24 cellular contexts compared by ENCODE assay signal in the genomic region with DNA sequence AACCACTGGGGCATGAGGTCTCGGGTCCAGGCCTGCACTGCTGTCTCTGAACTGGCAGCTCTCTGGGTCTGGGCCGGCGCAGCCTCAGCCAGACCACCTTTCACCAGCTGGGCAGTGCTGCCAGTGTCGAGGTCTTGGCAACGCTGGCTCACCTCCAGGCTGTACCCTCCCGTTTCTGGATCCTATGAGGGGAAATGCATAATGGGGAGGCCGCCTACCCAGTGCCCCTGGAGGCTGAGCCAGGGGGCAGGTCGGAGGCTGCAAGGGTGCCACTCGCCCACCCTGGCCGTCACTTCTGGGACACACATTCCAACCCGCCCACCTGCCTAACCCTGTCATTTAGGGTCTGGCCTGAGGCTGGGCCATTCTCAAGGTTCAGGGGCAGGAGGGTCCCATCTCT. TPM values are rescaled to one million over a fixed set of nuclear protein-coding genes. Genes with fewer than 3 reads are reported as not detected.
DNase-seq lines count a peak whose midpoint lies in the region; ATAC-seq, FAIRE-seq and TF ChIP-seq lines count a peak whose summit lies in the region.
"Had no signal": no experiment of that assay in that cellular context is flagged by ENCODE, and none has a peak within 500 bp of the region (broad histone marks: within the 10 kb centered on the region; RNA-seq: fewer than 3 reads in every experiment).

No MANE protein-coding gene starts in this region.

- FAIRE-seq in kidney (lab: Jason Lieb, UNC) (no peak), pancreas (lab: Jason Lieb, UNC) (no peak)
- FAIRE-seq: A204.1, GM12891, GM18507 had no signal

- H3K4me3 ChIP-seq in BLaER1 (no peak overlapping the region), kidney (ENCODE audit: low read length in 2 of 2) (no peak overlapping the region), pancreas (no peak overlapping the region), mammary epithelial cell (replicated peaks in 1 of 3; ENCODE audit: insufficient read depth in 1 of 3, low read depth in 2 of 3, low read length in 3 of 3) (no peak overlapping the region)
- H3K4me3 ChIP-seq: GM23338 had no signal

- H3K9me3 ChIP-seq in BLaER1 (no peaks in the 10 kb centered on the region), kidney (ENCODE audit: control insufficient read depth in 1 of 2, low read length in 2 of 2) (no peaks in the 10 kb centered on the region), pancreas (no peaks in the 10 kb centered on the region), mammary epithelial cell (replicated peaks; ENCODE audit: insufficient read depth, low read length) (no peaks in the 10 kb centered on the region)

- H2AFZ ChIP-seq in mammary epithelial cell (ENCODE audit: low read depth, low read length): no peak overlapping the region
- H2AFZ ChIP-seq: GM23338 had no signal

- peak overlapping the region; percentile 77 for H3K4me2 ChIP-seq in BLaER1
- H3K4me2 ChIP-seq in mammary epithelial cell (ENCODE audit: insufficient read depth, low read depth, low read length): no peak overlapping the region
- H3K4me2 ChIP-seq: GM23338 had no signal

- in situ Hi-C loops in mammary epithelial cell (cut with MboI; ENCODE audit: low sequenced_read_pairs in 2 of 2): no loop called here

- no peak for ATAC-seq in pancreas
- ATAC-seq in stimulated activated memory B cell treated with anti-CD40 and anti-IgM and Interleukin-4, amounts not matched to agents 10 μg/mL and 1 μg/mL and 100 μg/mL, for 72 hours: no peak
- ATAC-seq: GM23338, PC-3 had no signal

- TF ChIP-seq CTCF in kidney (IDR thresholded peaks at IDR 0.05; ENCODE audit: borderline replicate concordance, extremely low read depth, insufficient read depth) (no peak), pancreas (IDR thresholded peaks at IDR 0.05) (no peak), mammary epithelial cell (conservative IDR thresholded peaks at IDR 0.05 in 1 of 2, IDR thresholded peaks at IDR 0.05 in 1 of 2; ENCODE audit: extremely low read depth in 1 of 2, insufficient read depth in 1 of 2, low read depth in 1 of 2, low read length in 2 of 2) (no peak)

- H3K27ac Mint-ChIP-seq in activated naive CD4-positive, alpha-beta T cell treated with anti-CD3 and anti-CD28 coated beads, Interleukin-2, amount 10 ng/mL, durations not matched to agents 7 days and 5 days: no peak overlapping the region
- H3K27ac Mint-ChIP-seq in stimulated activated memory B cell treated with anti-CD40 and anti-IgM and Interleukin-4, amounts not matched to agents 10 μg/mL and 1 μg/mL and 100 μg/mL, for 72 hours: no peak overlapping the region
- H3K27ac Mint-ChIP-seq: CD14-positive monocyte had no signal

- H3K4me1 ChIP-seq in BLaER1 (peaks cover 37% of the 10 kb centered on the region), kidney (ENCODE audit: control insufficient read depth in 1 of 2, insufficient read depth in 1 of 2, low read depth in 1 of 2, low read length in 2 of 2) (no peaks in the 10 kb centered on the region), pancreas (peaks cover 0 to 3% (median 0%) of the 10 kb centered on the region in 3 donors), mammary epithelial cell (ENCODE audit: insufficient read depth, low read length) (no peaks in the 10 kb centered on the region)

- CTCF ChIA-PET in activated naive CD4-positive, alpha-beta T cell treated with anti-CD3 and anti-CD28 coated beads, Interleukin-2, amount 10 ng/mL, durations not matched to agents 7 days and 5 days (lab: Charles Lee): interaction anchor here (1.4 kb wide), 2 partner anchors 10 to 281 kb away, joined by 3 read pairs; no protein-coding TSS in a partner anchor
- CTCF ChIA-PET in mammary epithelial cell (lab: Charles Lee; ENCODE audit: low non-redundant PET): no interaction called here

- H3K36me3 Mint-ChIP-seq in activated naive CD4-positive, alpha-beta T cell treated with anti-CD3 and anti-CD28 coated beads, Interleukin-2, amount 10 ng/mL, durations not matched to agents 7 days and 5 days: no peaks in the 10 kb centered on the region
- H3K36me3 Mint-ChIP-seq in stimulated activated memory B cell treated with anti-CD40 and anti-IgM and Interleukin-4, amounts not matched to agents 10 μg/mL and 1 μg/mL and 100 μg/mL, for 72 hours: no peaks in the 10 kb centered on the region
- H3K36me3 Mint-ChIP-seq: CD14-positive monocyte had no signal

- H3K36me3 ChIP-seq in BLaER1 (no peaks in the 10 kb centered on the region), kidney (ENCODE audit: control insufficient read depth in 1 of 2, insufficient read depth in 2 of 2, low read length in 2 of 2) (no peaks in the 10 kb centered on the region), pancreas (peaks cover 0 to 17% (median 0%) of the 10 kb centered on the region in 3 donors), mammary epithelial cell (ENCODE audit: insufficient read depth, low read length) (no peaks in the 10 kb centered on the region)

- no peak overlapping the region for H3K4me3 Mint-ChIP-seq in activated naive CD4-positive, alpha-beta T cell treated with anti-CD3 and anti-CD28 coated beads, Interleukin-2, amount 10 ng/mL, durations not matched to agents 7 days and 5 days
- no peak overlapping the region for H3K4me3 Mint-ChIP-seq in stimulated activated memory B cell treated with anti-CD40 and anti-IgM and Interleukin-4, amounts not matched to agents 10 μg/mL and 1 μg/mL and 100 μg/mL, for 72 hours
- H3K4me3 Mint-ChIP-seq: CD14-positive monocyte, GM23338 had no signal

- 89% methylated on average over 11 of the region's 11 CpGs for WGBS in pancreas, 2 donors
- 54% methylated on average over 8 of the region's 11 CpGs for WGBS in mammary epithelial cell (ENCODE audit: low coverage, missing lambda C conversion rate)

- no peaks in the 10 kb centered on the region for H4K20me1 ChIP-seq in BLaER1
- no peaks in the 10 kb centered on the region for H4K20me1 ChIP-seq in mammary epithelial cell (ENCODE audit: insufficient read depth, low read length)

- no peaks in the 10 kb centered on the region for H3K79me2 ChIP-seq in mammary epithelial cell (ENCODE audit: insufficient read depth, low read length)

- H3K9me3 Mint-ChIP-seq in activated naive CD4-positive, alpha-beta T cell treated with anti-CD3 and anti-CD28 coated beads, Interleukin-2, amount 10 ng/mL, durations not matched to agents 7 days and 5 days: no peaks in the 10 kb centered on the region
- H3K9me3 Mint-ChIP-seq in stimulated activated memory B cell treated with anti-CD40 and anti-IgM and Interleukin-4, amounts not matched to agents 10 μg/mL and 1 μg/mL and 100 μg/mL, for 72 hours: no peaks in the 10 kb centered on the region
- H3K9me3 Mint-ChIP-seq: GM23338 had no signal

- DNase-seq in activated naive CD4-positive, alpha-beta T cell treated with anti-CD3 and anti-CD28 coated beads, Interleukin-2, amount 50 U/mL, for 16 hours: peak; percentile 8
- DNase-seq in activated naive CD4-positive, alpha-beta T cell treated with anti-CD3 and anti-CD28 coated beads, Interleukin-2, amount 10 ng/mL, durations not matched to agents 7 days and 5 days: no peak
- DNase-seq in kidney (peak; percentile 35), pancreas (peak in 5 of 6 donors; percentile 1 to 47 (median 9)), cerebellar nuclear complex (lab: John Stamatoyannopoulos, UW) (no peak), mammary epithelial cell (no peak)
- DNase-seq: DMS 273 treated with DMSO at 0.1 percent for 48 hours, GF-D8, NCI-H1048, NCI-H1436 treated with DMSO at 0.1 percent for 48 hours, NCI-H2029 treated with DMSO at 0.1 percent for 48 hours, NCI-H2171 treated with DMSO at 0.1 percent for 48 hours, NCI-H446 treated with DMSO at 0.1 percent for 48 hours, NCI-H774, PC-3 had no signal

- H3K27me3 ChIP-seq in BLaER1: no peaks in the 10 kb centered on the region
- no peaks in the 10 kb centered on the region for H3K27me3 ChIP-seq in pancreas
- H3K27me3 ChIP-seq in mammary epithelial cell (ENCODE audit: insufficient read depth, low read length): peaks cover 12% of the 10 kb centered on the region

- dilution Hi-C loops in mammary epithelial cell (cut with HindIII; ENCODE audit: low sequenced_read_pairs): loop anchor here (5.0 kb wide), 1 partner anchor 52 kb away; no protein-coding TSS in a partner anchor

- H3K27ac ChIP-seq in BLaER1 (0 out of 2 replicates have a peak overlapping the region, but pooled peaks have one; percentile 76), kidney (ENCODE audit: low read depth in 2 of 2, low read length in 2 of 2) (no peak overlapping the region), pancreas (no peak overlapping the region), mammary epithelial cell (ENCODE audit: insufficient read depth, low read depth, low read length) (no peak overlapping the region)
- H3K27ac ChIP-seq: RWPE1 had no signal

- H3K4me1 Mint-ChIP-seq in activated naive CD4-positive, alpha-beta T cell treated with anti-CD3 and anti-CD28 coated beads, Interleukin-2, amount 10 ng/mL, durations not matched to agents 7 days and 5 days: no peaks in the 10 kb centered on the region
- H3K4me1 Mint-ChIP-seq in stimulated activated memory B cell treated with anti-CD40 and anti-IgM and Interleukin-4, amounts not matched to agents 10 μg/mL and 1 μg/mL and 100 μg/mL, for 72 hours: no peaks in the 10 kb centered on the region
- H3K4me1 Mint-ChIP-seq: CD14-positive monocyte had no signal

- BruUV-seq in mammary epithelial cell (replicated peaks; lab: Mats Ljungman, UMichigan): no TSS peak

- H3K9ac ChIP-seq in BLaER1 (0 out of 2 replicates have a peak overlapping the region, but pooled peaks have one; percentile 15), kidney (ENCODE audit: low read length in 2 of 2) (no peak overlapping the region), mammary epithelial cell (ENCODE audit: insufficient read depth, low read length) (no peak overlapping the region)

- intact Hi-C loops in kidney (cut with DNase I) (no loop called here), pancreas (cut with DNase I) (no loop called here), mammary epithelial cell (cut with micrococcal nuclease) (no loop called here)

- H3K27me3 Mint-ChIP-seq in activated naive CD4-positive, alpha-beta T cell treated with anti-CD3 and anti-CD28 coated beads, Interleukin-2, amount 10 ng/mL, durations not matched to agents 7 days and 5 days: peaks cover 30% of the 10 kb centered on the region
- H3K27me3 Mint-ChIP-seq in stimulated activated memory B cell treated with anti-CD40 and anti-IgM and Interleukin-4, amounts not matched to agents 10 μg/mL and 1 μg/mL and 100 μg/mL, for 72 hours: peaks cover 64% of the 10 kb centered on the region

RNA-seq across cellular contexts. Expression of a gene that starts 24.6 kb away (rescaled TPM):
- total RNA-seq in kidney (0.54 TPM), pancreas (10 to 100 TPM; 46.4 to 76.0 (median 64.6) TPM), mammary epithelial cell (under 1 TPM in 1 of 2 donors, not detected in 1; under 0.01 TPM)
- polyA plus RNA-seq in kidney (ENCODE audit: insufficient read depth, low read depth, low replicate concordance) (0.58 TPM), pancreas (10 to 100 TPM; 32.4 to 62.9 TPM), mammary epithelial cell (not detected)
- polyA minus RNA-seq in mammary epithelial cell: not detected
- total RNA-seq: MCF 10A, PC-3 had no signal
- polyA plus RNA-seq: CD14-positive monocyte had no signal

Comparison
In these comparisons a context has a peak if more than half of its experiments do, and no peak if none do; other contexts are left out.
1. DNase-seq: peak in activated naive CD4-positive, alpha-beta T cell treated with anti-CD3 and anti-CD28 coated beads, Interleukin-2, amount 50 U/mL, for 16 hours (single experiment), kidney (single experiment) and pancreas (5 of 6); none in activated naive CD4-positive, alpha-beta T cell treated with anti-CD3 and anti-CD28 coated beads, Interleukin-2, amount 10 ng/mL, durations not matched to agents 7 days and 5 days (single experiment), cerebellar nuclear complex (0 of 2) and mammary epithelial cell (single experiment).
2. RNA of a gene that starts 24.6 kb away (total RNA-seq): 46.4 to 76.0 TPM in pancreas; 0.54 TPM in kidney (single experiment) and under 0.01 TPM in mammary epithelial cell; every median in the first group is over 10 times any median in the second.